ENCODE assay signal across 22 cellular contexts in genomic region chr2:232871835-232872736, GRCh38. TPM values are rescaled to one million over a fixed set of nuclear protein-coding genes. Genes with fewer than 3 reads are reported as not detected.
DNase-seq lines count a peak whose midpoint lies in the region; TF ChIP-seq lines count a peak whose summit lies in the region.
"Had no signal": no experiment of that assay in that cellular context is flagged by ENCODE, and none has a peak within 500 bp of the region (broad histone marks: within the 10 kb centered on the region; RNA-seq: fewer than 3 reads in every experiment).

No MANE protein-coding gene starts in this region.

- WGBS in testis, 2 donors, result 88 to 90% methylated on average over 15 to 22 of the region's 22 CpGs

- no peak for TF ChIP-seq POLR2A in testis (IDR thresholded peaks at IDR 0.05)

- H3K36me3 Mint-ChIP-seq in activated T-cell treated with anti-CD3 and anti-CD28 coated beads, Interleukin-2, amount 50 U/mL, for 24 hours (ENCODE audit: low read depth), result no peaks in the 10 kb centered on the region
- H3K36me3 Mint-ChIP-seq: CD8-positive, alpha-beta memory T cell had no signal

- H3K4me3 ChIP-seq in testis, result no peak overlapping the region
- H3K4me3 ChIP-seq: K562, mucosa of descending colon, ovary, PC-9, skin epidermis, uterus had no signal

- peak overlapping the region; percentile 99 for H3K27ac ChIP-seq in caudate nucleus (ENCODE audit: low read depth, low read length)
- H3K27ac ChIP-seq in testis, result peak overlapping the region in 1 of 2 donors; percentile 1
- H3K27ac ChIP-seq: HL-60, ovary, PC-9, uterus had no signal

- H3K27ac Mint-ChIP-seq in activated T-cell treated with anti-CD3 and anti-CD28 coated beads, Interleukin-2, amount 50 U/mL, for 24 hours, result no peak overlapping the region
- H3K27ac Mint-ChIP-seq: CD8-positive, alpha-beta memory T cell; stimulated activated memory B cell treated with anti-CD40 and anti-IgM and Interleukin-4, amounts not matched to agents 10 μg/mL and 1 μg/mL and 100 μg/mL, for 72 hours had no signal

- no peaks in the 10 kb centered on the region for H3K9me3 Mint-ChIP-seq in activated T-cell treated with anti-CD3 and anti-CD28 coated beads, Interleukin-2, amount 50 U/mL, for 24 hours
- H3K9me3 Mint-ChIP-seq: CD8-positive, alpha-beta memory T cell; stimulated activated memory B cell treated with anti-CD40 and anti-IgM and Interleukin-4, amounts not matched to agents 10 μg/mL and 1 μg/mL and 100 μg/mL, for 72 hours had no signal

- H3K4me1 ChIP-seq in testis, result peaks cover 23% of the 10 kb centered on the region

- no peaks in the 10 kb centered on the region for H3K36me3 ChIP-seq in testis (ENCODE audit: low read depth, missing control alignments)
- H3K36me3 ChIP-seq: ovary, uterus had no signal

- no peak overlapping the region for H3K4me3 Mint-ChIP-seq in activated T-cell treated with anti-CD3 and anti-CD28 coated beads, Interleukin-2, amount 50 U/mL, for 24 hours
- H3K4me3 Mint-ChIP-seq: CD8-positive, alpha-beta memory T cell; stimulated activated memory B cell treated with anti-CD40 and anti-IgM and Interleukin-4, amounts not matched to agents 10 μg/mL and 1 μg/mL and 100 μg/mL, for 72 hours had no signal

- no peaks in the 10 kb centered on the region for H3K9me3 ChIP-seq in testis
- H3K9me3 ChIP-seq: mucosa of descending colon, ovary, uterus had no signal

- DNase-seq in activated T-cell treated with anti-CD3 and anti-CD28 coated beads, Interleukin-2, amount 50 U/mL, for 24 hours, result peak; percentile 21
- DNase-seq in activated T-cell treated with anti-CD3 and anti-CD28 coated beads for 4 hours (no peak), caudate nucleus (lab: John Stamatoyannopoulos, UW) (peak in 60 of 61 donors; percentile 30 to 97 (median 90)), midbrain (lab: John Stamatoyannopoulos, UW) (peak; percentile 95), testis (peak; percentile 63), A172 (ENCODE audit: low spot score) (no peak), OCI-M2 (lab: John Stamatoyannopoulos, UW; ENCODE audit: unreplicated experiment) (no peak), HuH-7.5 (ENCODE audit: low spot score) (no peak)
- DNase-seq: aorta; CD8-positive, alpha-beta memory T cell; cortex of kidney; glutamatergic neuron; NCI-H1092; NCI-H526 treated with DMSO at 0.1 percent for 48 hours; PC-9; uterus had no signal

- no peaks in the 10 kb centered on the region for H3K27me3 ChIP-seq in testis
- H3K27me3 ChIP-seq: ovary had no signal

- no peak for TF ChIP-seq CTCF in testis (IDR thresholded peaks at IDR 0.05)

- H3K27me3 Mint-ChIP-seq in activated T-cell treated with anti-CD3 and anti-CD28 coated beads, Interleukin-2, amount 50 U/mL, for 24 hours, result peaks cover 20% of the 10 kb centered on the region

- intact Hi-C loops in testis (cut with DNase I; ENCODE audit: low total_unique reads), result no loop called here

- H3K4me1 Mint-ChIP-seq in activated T-cell treated with anti-CD3 and anti-CD28 coated beads, Interleukin-2, amount 50 U/mL, for 24 hours (ENCODE audit: low read depth), result peaks cover 6% of the 10 kb centered on the region

RNA-seq across cellular contexts. Expression of gene SNORC, which starts 2.0 kb away (rescaled TPM):
- total RNA-seq in testis, result 10 to 100 TPM; 14.5 to 15.9 TPM
- 7.3 TPM for polyA plus RNA-seq in testis (ENCODE audit: insufficient read depth, low read depth, low replicate concordance)
- 0.17 and 0.86 TPM in 2 replicates for total RNA-seq in A172 (2014; rRNA removed; shearing (Covaris generic))
- polyA plus RNA-seq: CD8-positive, alpha-beta memory T cell had no signal

Comparison
In these comparisons a context has a peak if more than half of its experiments do, and no peak if none do; other contexts are left out.
1. DNase-seq: peak in activated T-cell treated with anti-CD3 and anti-CD28 coated beads, Interleukin-2, amount 50 U/mL, for 24 hours (single experiment), caudate nucleus (60 of 61), midbrain (single experiment) and testis (single experiment); none in activated T-cell treated with anti-CD3 and anti-CD28 coated beads for 4 hours (single experiment), A172 (single experiment), OCI-M2 (single experiment) and HuH-7.5 (single experiment).